In the genomic region with DNA sequence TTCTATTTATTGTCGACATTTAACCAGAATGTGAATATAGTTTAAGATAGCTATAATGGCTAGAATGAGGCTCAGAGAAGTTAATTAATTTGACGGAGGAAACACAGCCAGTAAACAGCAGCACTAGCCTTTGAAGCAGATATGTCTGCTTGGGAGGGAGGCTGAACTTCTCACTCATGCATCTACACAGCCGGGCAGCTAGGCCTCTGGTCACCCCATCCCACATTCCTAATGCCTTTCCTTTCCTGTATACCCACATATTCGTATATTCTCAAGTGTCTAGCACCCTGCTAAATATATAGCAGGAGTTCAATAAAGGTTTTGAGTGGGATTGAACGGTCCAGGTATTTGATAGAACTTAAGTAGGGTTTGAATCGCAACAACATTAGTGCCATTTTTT, we compare ENCODE assay signal across 1 cellular context.
TF ChIP-seq lines count a peak whose summit lies in the region.

No MANE protein-coding gene starts in this region.

TF ChIP-seq in A549, 52 proteins besides CTCF, POLR2A, EP300 and RAD21 (continued from another document):
- TF ChIP-seq, protein P1, sequence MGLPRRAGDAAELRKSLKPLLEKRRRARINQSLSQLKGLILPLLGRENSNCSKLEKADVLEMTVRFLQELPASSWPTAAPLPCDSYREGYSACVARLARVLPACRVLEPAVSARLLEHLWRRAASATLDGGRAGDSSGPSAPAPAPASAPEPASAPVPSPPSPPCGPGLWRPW (IDR thresholded peaks at IDR 0.05), result no peak
